8 cellular contexts compared by ENCODE assay signal in the genomic region with DNA sequence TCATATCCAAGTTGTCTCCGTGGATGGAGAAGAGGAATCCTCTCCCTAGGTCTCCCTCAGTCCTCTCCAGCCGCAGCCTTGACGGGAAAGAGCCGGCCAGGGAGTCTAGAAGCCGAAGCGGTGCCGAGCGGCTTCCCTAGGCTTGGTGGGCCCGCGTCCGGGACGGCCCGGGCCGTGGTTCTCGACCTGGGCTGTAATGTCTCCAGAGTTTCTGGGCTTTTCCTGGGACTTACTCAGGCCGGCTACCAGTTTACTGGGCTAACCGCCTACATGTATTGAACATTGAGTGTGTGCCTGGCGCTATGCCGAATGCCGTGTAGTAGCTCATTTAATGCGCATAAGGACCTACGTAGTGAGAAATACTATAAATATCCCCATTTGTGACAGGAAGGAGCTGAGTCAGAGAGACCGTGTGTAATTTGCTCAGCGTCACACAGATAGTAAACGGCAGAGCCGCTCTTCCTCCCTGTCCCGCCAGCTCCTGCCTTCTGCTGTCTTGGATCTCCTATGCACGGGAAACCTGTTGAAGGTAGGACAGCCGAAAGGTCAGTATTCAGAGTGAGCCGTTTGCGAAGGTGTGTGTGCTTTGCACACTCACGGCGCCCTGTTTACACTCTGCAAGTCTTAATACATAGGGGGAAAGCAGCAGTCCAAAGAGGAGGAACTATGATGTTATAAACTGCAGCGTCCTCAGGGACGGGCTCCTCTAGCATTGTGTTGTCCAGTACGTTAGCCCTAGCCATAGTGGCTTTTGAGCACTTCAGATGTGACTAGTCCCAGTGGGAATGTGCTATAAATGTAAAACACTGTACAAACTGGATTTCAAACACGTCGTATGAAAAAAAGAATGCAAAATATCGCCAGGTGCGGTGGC. TPM values are rescaled to one million over a fixed set of nuclear protein-coding genes. Genes with fewer than 3 reads are reported as not detected.
DNase-seq lines count a peak whose midpoint lies in the region; ATAC-seq and TF ChIP-seq lines count a peak whose summit lies in the region.

No MANE protein-coding gene starts in this region.

- H3K36me3 Mint-ChIP-seq in T-cell: no peaks in the 10 kb centered on the region

- DNase-seq in NB4 (ENCODE audit: low read depth): peak; percentile 90
- DNase-seq in T-cell: peak in 32 of 34 experiments; percentile 39 to 68 (median 56)
- DNase-seq in astrocyte of the spinal cord (ENCODE audit: low read depth, low spot score): peak; percentile 85
- no peak for DNase-seq in NCI-H226

- H3K4me1 ChIP-seq in iPS-15b (ENCODE audit: control insufficient read depth, insufficient read depth, low read length) (peaks cover 4% of the 10 kb centered on the region), skeletal muscle tissue (ENCODE audit: control insufficient read depth in 3 of 3, insufficient read depth in 3 of 3, low read length in 3 of 3) (peaks cover 15 to 19% (median 16%) of the 10 kb centered on the region in 3 donors)

- H3K27ac ChIP-seq in skeletal muscle tissue (ENCODE audit: low read depth, low read length): peak overlapping the region; percentile 93

- H3K4me3 ChIP-seq in GM12875 (ENCODE audit: low read depth, low read length) (peak overlapping the region; percentile 96), NB4 (ENCODE audit: low read depth, low read length) (peak overlapping the region; percentile 84), astrocyte of the spinal cord (ENCODE audit: low read depth, low read length) (peak overlapping the region; percentile 89), iPS-15b (ENCODE audit: low read depth, low read length) (peak overlapping the region; percentile 96), skeletal muscle tissue (ENCODE audit: low read length in 3 of 3) (peak overlapping the region; percentile 67 to 94 (median 81))

- TF ChIP-seq POLR2A in NB4 (IDR thresholded peaks at IDR 0.05; ENCODE audit: extremely low read depth, insufficient read length): no peak

- TF ChIP-seq CTCF in GM12875 (IDR thresholded peaks at IDR 0.05; ENCODE audit: borderline replicate concordance, insufficient read depth, low read depth, low read length) (no peak), NB4 (IDR thresholded peaks at IDR 0.05; ENCODE audit: low read depth, low read length) (no peak), astrocyte of the spinal cord (IDR thresholded peaks at IDR 0.05; ENCODE audit: low read depth, low read length) (no peak)

- POLR2A ChIA-PET in T-cell (lab: Charles Lee): interaction anchor here (0.6 to 1.5 kb wide), 11 partner anchors 23 to 682 kb away, joined by 3 to 15 read pairs (median 4); partner anchors contain the start of genes PIGS (in 2 of the 2), ALDOC (in 1 of the 2), BLTP2 (in 1 of the 2) and SDF2 (in 1 of the 2)

- peaks cover 20 to 26% (median 22%) of the 10 kb centered on the region in 3 donors for H3K4me1 Mint-ChIP-seq in T-cell

- H3K9me3 Mint-ChIP-seq in T-cell: no peaks in the 10 kb centered on the region

- peaks cover under 1% of the 10 kb centered on the region for H3K36me3 ChIP-seq in iPS-15b (ENCODE audit: control insufficient read depth, insufficient read depth, low read length)
- no peaks in the 10 kb centered on the region for H3K36me3 ChIP-seq in skeletal muscle tissue (ENCODE audit: control insufficient read depth in 3 of 3, insufficient read depth in 3 of 3, low read length in 3 of 3)

- CTCF ChIA-PET in T-cell (lab: Charles Lee): interaction anchor here (0.5 to 2.9 kb wide), 3 partner anchors 14 to 715 kb away, joined by 3 to 9 read pairs (median 5); partner anchors contain the start of genes ALDOC (in 1 of the 2) and RSKR (in 1 of the 2)

- H3K27me3 ChIP-seq in iPS-15b (ENCODE audit: control insufficient read depth, insufficient read depth, low read length) (no peaks in the 10 kb centered on the region), skeletal muscle tissue (ENCODE audit: control insufficient read depth in 3 of 3, insufficient read depth in 3 of 3, low read length in 3 of 3) (peaks cover 0 to 3% (median 0%) of the 10 kb centered on the region in 3 donors)

- H3K27me3 Mint-ChIP-seq in T-cell: no peaks in the 10 kb centered on the region

- H3K9me3 ChIP-seq in iPS-15b (ENCODE audit: control insufficient read depth, insufficient read depth, low read length) (no peaks in the 10 kb centered on the region), skeletal muscle tissue (ENCODE audit: control insufficient read depth in 3 of 3, low read length in 3 of 3) (no peaks in the 10 kb centered on the region)

- H3K9ac ChIP-seq in iPS-15b (ENCODE audit: low read depth, low read length) (peak overlapping the region; percentile 50), skeletal muscle tissue (ENCODE audit: low read depth in 1 of 3, low read length in 3 of 3) (peak overlapping the region; percentile 83 to 90 (median 89))

- H3K4me3 Mint-ChIP-seq in T-cell: peak overlapping the region; percentile 86 to 94 (median 89)

- ATAC-seq in HG02588 (IDR thresholded peaks at IDR 0.05; ENCODE audit: unreplicated experiment) (peak; percentile 49), T-cell (replicated peaks in 1 of 4) (peak; percentile 56 to 70 (median 62))

- H3K27ac Mint-ChIP-seq in T-cell: peak overlapping the region; percentile 97

- in situ Hi-C loops in astrocyte of the spinal cord (cut with HindIII; ENCODE audit: low sequenced_read_pairs): no loop called here

RNA-seq across cellular contexts. Expression of gene SPAG5, which starts 0.7 kb away (rescaled TPM):
- 10 to 100 TPM in 3 of 5 donors, 1 to 10 TPM in 2; 7.7 to 26.5 (median 10.3) TPM for total RNA-seq in T-cell
- total RNA-seq in skeletal muscle tissue: 5.7 TPM

RNA-seq across cellular contexts. Expression of gene RSKR, which starts 14.4 kb away (rescaled TPM):
- 10 to 100 TPM; 14.2 to 26.1 (median 21.9) TPM for total RNA-seq in T-cell
- 3.7 TPM for total RNA-seq in skeletal muscle tissue

RNA-seq across cellular contexts. Expression of gene ALDOC, which starts 22.9 kb away (rescaled TPM):
- total RNA-seq in T-cell (10 to 100 TPM; 27.0 to 31.0 (median 28.4) TPM), skeletal muscle tissue (4.7 TPM)

RNA-seq across cellular contexts. Expression of gene PIGS, which starts 28.2 kb away (rescaled TPM):
- total RNA-seq in T-cell: 10 to 100 TPM; 54.9 to 63.0 (median 60.9) TPM
- 19.3 TPM for total RNA-seq in skeletal muscle tissue

RNA-seq across cellular contexts. Expression of gene BLTP2, which starts 45.4 kb away (rescaled TPM):
- total RNA-seq in T-cell (100 to 1,000 TPM; 129 to 156 (median 138) TPM), skeletal muscle tissue (80.4 TPM)
